Comparison of ENCODE assay signal across 15 cellular contexts in genomic region chr3:195532858-195533257, GRCh38. TPM values are rescaled to one million over a fixed set of nuclear protein-coding genes. Genes with fewer than 3 reads are reported as not detected.
A peak's percentile ranks its signal among the peaks of the same experiment; 100 is the strongest.
DNase-seq lines count a peak whose midpoint lies in the region; ATAC-seq and TF ChIP-seq lines count a peak whose summit lies in the region.
"Had no signal": no experiment of that assay in that cellular context is flagged by ENCODE, and none has a peak within 500 bp of the region (broad histone marks: within the 10 kb centered on the region; RNA-seq: fewer than 3 reads in every experiment).

No MANE protein-coding gene starts in this region.

- DNase-seq in activated CD8-positive, alpha-beta T cell treated with anti-CD3 and anti-CD28 coated beads for 36 hours = no peak
- no peak for DNase-seq in activated CD8-positive, alpha-beta T cell treated with anti-CD3 and anti-CD28 coated beads, Interleukin-2, amount 10 ng/mL, durations not matched to agents 7 days and 5 days
- DNase-seq in CD4-positive, alpha-beta T cell = no peak
- no peak for DNase-seq in T-helper 17 cell
- no peak for DNase-seq in trophoblast cell
- DNase-seq in HPDE6-E6E7 (ENCODE audit: extremely low spot score) = no peak
- no peak for DNase-seq in GM19238 (ENCODE audit: insufficient read length, low spot score)
- DNase-seq: DMS79 treated with DMSO at 0.1 percent for 48 hours, GDM1, GOT3, NCI-H2107, NCI-H69 had no signal

- no peak overlapping the region for H2AFZ ChIP-seq in trophoblast cell (ENCODE audit: insufficient read depth, low read length, poor library complexity)
- H2AFZ ChIP-seq: PC-9 had no signal

- H3K36me3 Mint-ChIP-seq in activated CD8-positive, alpha-beta T cell treated with anti-CD3 and anti-CD28 coated beads for 36 hours (ENCODE audit: low read depth) = peaks cover 54% of the 10 kb centered on the region
- peaks cover 40% of the 10 kb centered on the region for H3K36me3 Mint-ChIP-seq in activated CD8-positive, alpha-beta T cell treated with anti-CD3 and anti-CD28 coated beads, Interleukin-2, amount 10 ng/mL, durations not matched to agents 7 days and 5 days (ENCODE audit: low read depth)
- peaks cover 79% of the 10 kb centered on the region for H3K36me3 Mint-ChIP-seq in CD4-positive, alpha-beta T cell (ENCODE audit: low read depth)
- H3K36me3 Mint-ChIP-seq in T-helper 17 cell (ENCODE audit: low read depth) = peaks cover 3% of the 10 kb centered on the region

- H3K4me3 Mint-ChIP-seq in activated CD8-positive, alpha-beta T cell treated with anti-CD3 and anti-CD28 coated beads for 36 hours = no peak overlapping the region
- H3K4me3 Mint-ChIP-seq in activated CD8-positive, alpha-beta T cell treated with anti-CD3 and anti-CD28 coated beads, Interleukin-2, amount 10 ng/mL, durations not matched to agents 7 days and 5 days = no peak overlapping the region
- peak overlapping the region; percentile 56 for H3K4me3 Mint-ChIP-seq in CD4-positive, alpha-beta T cell
- peak overlapping the region; percentile 73 for H3K4me3 Mint-ChIP-seq in T-helper 17 cell

- no peak overlapping the region for H2BK12ac ChIP-seq in trophoblast cell (ENCODE audit: low read length)

- no peaks in the 10 kb centered on the region for H3K9me3 ChIP-seq in CD4-positive, alpha-beta T cell (ENCODE audit: control insufficient read depth, low read length)
- H3K9me3 ChIP-seq in T-helper 17 cell (ENCODE audit: control insufficient read depth, low read length, poor library complexity, severe bottlenecking) = no peaks in the 10 kb centered on the region
- no peaks in the 10 kb centered on the region for H3K9me3 ChIP-seq in trophoblast cell (ENCODE audit: insufficient read depth, low read depth, low read length)

- no peaks in the 10 kb centered on the region for H3K36me3 ChIP-seq in trophoblast cell (ENCODE audit: control insufficient read depth in 1 of 2, insufficient read depth in 2 of 2, low read length in 2 of 2)

- no CpG with 5 or more reads among the region's 7 CpGs for WGBS in trophoblast cell (ENCODE audit: extremely low coverage, insufficient coverage, insufficient read length)

- POLR2A ChIA-PET in activated CD8-positive, alpha-beta T cell treated with anti-CD3 and anti-CD28 coated beads for 36 hours (lab: Charles Lee) = interaction anchor here (0.7 to 1.4 kb wide), 3 partner anchors 9 to 846 kb away, joined by 3 to 6 read pairs (median 4); partner anchors contain the start of gene PPP1R2
- POLR2A ChIA-PET in activated CD8-positive, alpha-beta T cell treated with anti-CD3 and anti-CD28 coated beads, Interleukin-2, amount 10 ng/mL, durations not matched to agents 7 days and 5 days (lab: Charles Lee) = interaction anchor here (1.4 kb wide), 1 partner anchor 9 kb away, joined by 4 read pairs; no protein-coding TSS in a partner anchor
- POLR2A ChIA-PET in CD4-positive, alpha-beta T cell (lab: Charles Lee) = interaction anchor here (0.7 to 3.4 kb wide), 5 partner anchors 10 to 262 kb away, joined by 3 to 28 read pairs (median 5); partner anchors contain the start of genes ACAP2, PPP1R2 and XXYLT1

- H3K4me1 ChIP-seq in trophoblast cell (ENCODE audit: control insufficient read depth in 1 of 2, insufficient read depth in 2 of 2, low read length in 2 of 2) = no peaks in the 10 kb centered on the region

- no peaks in the 10 kb centered on the region for H3K27me3 Mint-ChIP-seq in activated CD8-positive, alpha-beta T cell treated with anti-CD3 and anti-CD28 coated beads for 36 hours
- no peaks in the 10 kb centered on the region for H3K27me3 Mint-ChIP-seq in activated CD8-positive, alpha-beta T cell treated with anti-CD3 and anti-CD28 coated beads, Interleukin-2, amount 10 ng/mL, durations not matched to agents 7 days and 5 days (ENCODE audit: low read depth)
- H3K27me3 Mint-ChIP-seq in CD4-positive, alpha-beta T cell = no peaks in the 10 kb centered on the region
- H3K27me3 Mint-ChIP-seq in T-helper 17 cell = no peaks in the 10 kb centered on the region

- no peak overlapping the region for H2AK5ac ChIP-seq in trophoblast cell (ENCODE audit: low read length)

- H3K18ac ChIP-seq in trophoblast cell (ENCODE audit: low read length) = no peak overlapping the region

- no peak overlapping the region for H3K23ac ChIP-seq in trophoblast cell (ENCODE audit: low read length)

- peak overlapping the region; percentile 69 for H3K4ac ChIP-seq in trophoblast cell (ENCODE audit: low read depth, low read length)

- H3K79me1 ChIP-seq in trophoblast cell (ENCODE audit: low read length) = no peaks in the 10 kb centered on the region

- no peak overlapping the region for H2BK120ac ChIP-seq in trophoblast cell (ENCODE audit: insufficient read depth, low read length, poor library complexity)

- H2BK5ac ChIP-seq in trophoblast cell (ENCODE audit: low read depth, low read length, poor library complexity) = no peak overlapping the region

- CTCF ChIA-PET in activated CD8-positive, alpha-beta T cell treated with anti-CD3 and anti-CD28 coated beads for 36 hours (lab: Charles Lee) = interaction anchor here (1.0 to 2.2 kb wide), 3 partner anchors 10 to 262 kb away, joined by 4 to 12 read pairs (median 5); partner anchors contain the start of gene XXYLT1
- CTCF ChIA-PET in activated CD8-positive, alpha-beta T cell treated with anti-CD3 and anti-CD28 coated beads, Interleukin-2, amount 10 ng/mL, durations not matched to agents 7 days and 5 days (lab: Charles Lee) = interaction anchor here (1.1 to 4.5 kb wide), 3 partner anchors 10 to 262 kb away, joined by 3 to 28 read pairs (median 7); partner anchors contain the start of gene XXYLT1
- CTCF ChIA-PET in CD4-positive, alpha-beta T cell (lab: Charles Lee) = interaction anchor here (1.0 to 1.7 kb wide), 2 partner anchors 10 to 262 kb away, joined by 5 read pairs; partner anchors contain the start of genes PPP1R2 and XXYLT1

- H3K9me3 Mint-ChIP-seq in activated CD8-positive, alpha-beta T cell treated with anti-CD3 and anti-CD28 coated beads for 36 hours = peaks cover 8% of the 10 kb centered on the region
- no peaks in the 10 kb centered on the region for H3K9me3 Mint-ChIP-seq in activated CD8-positive, alpha-beta T cell treated with anti-CD3 and anti-CD28 coated beads, Interleukin-2, amount 10 ng/mL, durations not matched to agents 7 days and 5 days (ENCODE audit: insufficient read depth)
- no peaks in the 10 kb centered on the region for H3K9me3 Mint-ChIP-seq in CD4-positive, alpha-beta T cell

- intact Hi-C loops in activated CD8-positive, alpha-beta T cell treated with anti-CD3 and anti-CD28 coated beads for 36 hours (cut with micrococcal nuclease) = no loop called here
- intact Hi-C loops in CD4-positive, alpha-beta T cell (cut with DNase I, micrococcal nuclease) = no loop called here

- no peak for TF ChIP-seq CTCF in activated CD8-positive, alpha-beta T cell treated with anti-CD3 and anti-CD28 coated beads for 36 hours (IDR thresholded peaks at IDR 0.05)
- no peak for TF ChIP-seq CTCF in CD4-positive, alpha-beta T cell (IDR thresholded peaks at IDR 0.05)

- H3K9ac ChIP-seq in trophoblast cell (ENCODE audit: low read length) = no peak overlapping the region

- peak overlapping the region; percentile 22 for H3K27ac Mint-ChIP-seq in activated CD8-positive, alpha-beta T cell treated with anti-CD3 and anti-CD28 coated beads for 36 hours
- no peak overlapping the region for H3K27ac Mint-ChIP-seq in activated CD8-positive, alpha-beta T cell treated with anti-CD3 and anti-CD28 coated beads, Interleukin-2, amount 10 ng/mL, durations not matched to agents 7 days and 5 days
- peak overlapping the region; percentile 62 for H3K27ac Mint-ChIP-seq in CD4-positive, alpha-beta T cell
- peak overlapping the region; percentile 86 for H3K27ac Mint-ChIP-seq in T-helper 17 cell

- H3K27ac ChIP-seq in CD4-positive, alpha-beta T cell (ENCODE audit: low read depth, low read length) = no peak overlapping the region
- no peak overlapping the region for H3K27ac ChIP-seq in trophoblast cell (ENCODE audit: low read depth, low read length)
- H3K27ac ChIP-seq: C4-2B, PC-9 had no signal

- peaks cover 80% of the 10 kb centered on the region for H3K4me1 Mint-ChIP-seq in activated CD8-positive, alpha-beta T cell treated with anti-CD3 and anti-CD28 coated beads for 36 hours (ENCODE audit: low read depth)
- peaks cover 53% of the 10 kb centered on the region for H3K4me1 Mint-ChIP-seq in activated CD8-positive, alpha-beta T cell treated with anti-CD3 and anti-CD28 coated beads, Interleukin-2, amount 10 ng/mL, durations not matched to agents 7 days and 5 days (ENCODE audit: low read depth)
- peaks cover 82% of the 10 kb centered on the region for H3K4me1 Mint-ChIP-seq in CD4-positive, alpha-beta T cell (ENCODE audit: low read depth)
- H3K4me1 Mint-ChIP-seq in T-helper 17 cell = peaks cover 54% of the 10 kb centered on the region

- no peak overlapping the region for H4K12ac ChIP-seq in trophoblast cell (ENCODE audit: low read depth, low read length)

- no peak overlapping the region for H3K14ac ChIP-seq in trophoblast cell (ENCODE audit: low read length)

- no peaks in the 10 kb centered on the region for H3K79me2 ChIP-seq in trophoblast cell (ENCODE audit: control insufficient read depth, insufficient read depth, low read length, poor library complexity)

- H3K27me3 ChIP-seq in CD4-positive, alpha-beta T cell (ENCODE audit: control insufficient read depth, insufficient read depth, low read length) = no peaks in the 10 kb centered on the region
- no peaks in the 10 kb centered on the region for H3K27me3 ChIP-seq in trophoblast cell (ENCODE audit: insufficient read depth, low read length)

- H3K4me3 ChIP-seq in trophoblast cell (ENCODE audit: low read depth, low read length) = no peak overlapping the region
- H3K4me3 ChIP-seq: PC-9 had no signal

- no peak overlapping the region for H4K91ac ChIP-seq in trophoblast cell (ENCODE audit: low read depth, low read length)

- no peak for ATAC-seq in activated CD8-positive, alpha-beta T cell treated with anti-CD3 and anti-CD28 coated beads for 36 hours
- no peak for ATAC-seq in activated CD8-positive, alpha-beta T cell treated with anti-CD3 and anti-CD28 coated beads, Interleukin-2, amount 10 ng/mL, durations not matched to agents 7 days and 5 days
- ATAC-seq in CD4-positive, alpha-beta T cell (ENCODE audit: poor library complexity) = no peak
- ATAC-seq in T-helper 17 cell = no peak
- no peak for ATAC-seq in GM21447 (IDR thresholded peaks at IDR 0.05; ENCODE audit: unreplicated experiment)

- no peak overlapping the region for H3K4me2 ChIP-seq in trophoblast cell (ENCODE audit: low read length)
- H3K4me2 ChIP-seq: PC-9 had no signal

- H4K8ac ChIP-seq in trophoblast cell (ENCODE audit: low read depth, low read length) = no peak overlapping the region

RNA-seq across cellular contexts. Expression of gene PPP1R2, which starts 10.3 kb away (rescaled TPM):
- 10 to 100 TPM; 86.7 to 89.0 TPM for total RNA-seq in activated CD8-positive, alpha-beta T cell treated with anti-CD3 and anti-CD28 coated beads for 36 hours
- 10 to 100 TPM; 72.0 to 72.6 TPM for total RNA-seq in activated CD8-positive, alpha-beta T cell treated with anti-CD3 and anti-CD28 coated beads, Interleukin-2, amount 10 ng/mL, durations not matched to agents 7 days and 5 days
- 100 to 1,000 TPM; 205 to 210 TPM for total RNA-seq in CD4-positive, alpha-beta T cell
- 100 to 1,000 TPM; 135 to 141 TPM for total RNA-seq in T-helper 17 cell
- polyA plus RNA-seq in trophoblast cell (2013) = 26.5 and 27.1 TPM in 2 replicates

RNA-seq across cellular contexts. Expression of gene APOD, which starts 50.9 kb away (rescaled TPM):
- total RNA-seq in activated CD8-positive, alpha-beta T cell treated with anti-CD3 and anti-CD28 coated beads for 36 hours = not detected
- not detected for total RNA-seq in activated CD8-positive, alpha-beta T cell treated with anti-CD3 and anti-CD28 coated beads, Interleukin-2, amount 10 ng/mL, durations not matched to agents 7 days and 5 days
- total RNA-seq in CD4-positive, alpha-beta T cell = not detected
- total RNA-seq in T-helper 17 cell = not detected
- polyA plus RNA-seq in trophoblast cell (2013) = 0.08 TPM in 1 of 2 replicates, not detected in the other

Comparison
In these comparisons a context has a peak if more than half of its experiments do, and no peak if none do; other contexts are left out.
1. H3K4me3 Mint-ChIP-seq: peak in CD4-positive, alpha-beta T cell (single experiment) and T-helper 17 cell (single experiment); none in activated CD8-positive, alpha-beta T cell treated with anti-CD3 and anti-CD28 coated beads for 36 hours (single experiment) and activated CD8-positive, alpha-beta T cell treated with anti-CD3 and anti-CD28 coated beads, Interleukin-2, amount 10 ng/mL, durations not matched to agents 7 days and 5 days (single experiment).